Comparison of ENCODE assay signal across 22 cellular contexts in the genomic region with DNA sequence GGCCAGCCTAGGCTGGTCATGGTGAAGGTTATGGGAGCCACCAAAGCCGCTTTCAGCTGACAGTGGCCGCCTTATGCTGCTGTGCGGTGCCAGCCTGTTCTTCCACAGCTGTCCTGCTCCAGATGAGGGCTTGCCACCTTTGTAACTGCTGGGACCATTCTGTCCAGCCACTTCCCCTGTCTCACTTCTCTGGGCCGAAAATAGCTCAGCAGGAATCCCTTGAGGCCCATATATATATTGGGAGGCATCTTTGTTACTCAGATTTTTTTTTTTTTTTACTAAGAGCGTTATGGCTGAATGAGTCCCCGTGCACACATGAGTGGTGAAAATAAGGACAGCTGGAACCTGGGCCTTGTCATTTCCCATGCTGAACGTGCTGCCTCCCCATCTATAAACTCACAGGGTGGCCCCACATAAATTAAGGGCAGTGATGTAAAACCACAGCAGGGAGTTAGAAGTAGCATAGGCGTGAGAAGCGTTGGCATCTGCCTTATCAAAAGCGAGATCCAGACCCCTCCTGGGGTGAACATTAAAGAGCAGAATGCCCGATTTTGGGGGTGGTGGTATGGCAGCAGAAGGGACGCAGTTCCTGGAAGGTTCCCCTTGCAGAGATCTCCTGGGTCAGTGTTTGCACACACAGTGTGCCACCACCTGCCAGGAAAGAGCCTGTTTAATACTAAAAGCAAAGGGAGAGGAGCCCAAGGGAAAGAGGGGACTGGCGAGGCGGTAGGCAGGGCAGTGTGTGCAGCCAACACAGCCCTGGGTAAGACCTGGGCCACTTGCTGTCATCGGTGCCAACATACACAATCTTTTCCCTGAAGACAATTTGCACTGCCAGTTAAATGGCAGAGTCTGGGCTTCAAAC. TPM values are rescaled to one million over a fixed set of nuclear protein-coding genes. Genes with fewer than 3 reads are reported as not detected.
"Had no signal": no experiment of that assay in that cellular context is flagged by ENCODE, and none has a peak within 500 bp of the region (broad histone marks: within the 10 kb centered on the region; RNA-seq: fewer than 3 reads in every experiment).

No MANE protein-coding gene starts in this region.

- H3K4me1 ChIP-seq: foreskin keratinocyte, left ventricle myocardium inferior, neural progenitor cell, suprapubic skin, tibial nerve, uterus had no signal

- ATAC-seq: activated CD4-positive, CD25-positive, alpha-beta regulatory T cell treated with anti-CD3 and anti-CD28 coated beads, Interleukin-2, amount 50 U/mL, for 24 hours; activated CD8-positive, alpha-beta memory T cell treated with anti-CD3 and anti-CD28 coated beads, Interleukin-2, amount 10 ng/mL, durations not matched to agents 7 days and 5 days; foreskin keratinocyte; naive thymus-derived CD4-positive, alpha-beta T cell; stimulated activated naive CD8-positive, alpha-beta T cell treated with anti-CD3 and anti-CD28 coated beads, Interleukin-15, amount 100 ng/mL, for 72 hours had no signal

- H3K4me3 ChIP-seq: cardiac muscle cell, hepatocyte, left ventricle myocardium inferior, neural progenitor cell, suprapubic skin, tibial nerve, uterus had no signal

- H3K79me2 ChIP-seq: hepatocyte had no signal

- H3K27ac ChIP-seq: cardiac muscle cell, foreskin keratinocyte, hepatocyte, left ventricle myocardium inferior, neural progenitor cell, suprapubic skin, tibial nerve, uterus, VCaP had no signal

- H3K36me3 ChIP-seq: cardiac muscle cell, left ventricle myocardium inferior, neural progenitor cell, suprapubic skin, tibial nerve, uterus had no signal

- H2AFZ ChIP-seq: hepatocyte, neural progenitor cell had no signal

- H3K9me3 ChIP-seq: left ventricle myocardium inferior, suprapubic skin, tibial nerve, uterus had no signal

- H3K4me2 ChIP-seq: hepatocyte, neural progenitor cell had no signal

- DNase-seq: activated CD4-positive, alpha-beta memory T cell treated with anti-CD3 and anti-CD28 coated beads, Interleukin-2, amount 10 ng/mL, durations not matched to agents 7 days and 5 days; activated CD4-positive, alpha-beta T cell treated with anti-CD3 and anti-CD28 coated beads, Interleukin-2, amount 10 ng/mL, durations not matched to agents 24 days and 14 days; activated CD8-positive, alpha-beta memory T cell treated with anti-CD3 and anti-CD28 coated beads, Interleukin-2, amount 10 ng/mL, durations not matched to agents 7 days and 5 days; activated effector memory CD4-positive, alpha-beta T cell treated with anti-CD3 and anti-CD28 coated beads, Interleukin-2, amount 50 U/mL, for 16 hours; activated naive CD4-positive, alpha-beta T cell treated with anti-CD3 and anti-CD28 coated beads, Interleukin-2, amount 10 ng/mL, durations not matched to agents 7 days and 5 days; activated T-cell treated with anti-CD3 and anti-CD28 coated beads for 4 hours; cortex of kidney; foreskin keratinocyte; immature natural killer cell; left ventricle myocardium inferior; naive thymus-derived CD4-positive, alpha-beta T cell; stimulated activated CD4-positive, alpha-beta T cell treated with anti-CD3 and anti-CD28 coated beads, Interleukin-12 subunit alpha, Interleukin-12 subunit beta, amount 100 ng/mL, for 4 hours; stimulated activated naive CD8-positive, alpha-beta T cell treated with anti-CD3 and anti-CD28 coated beads, Interleukin-15, amount 100 ng/mL, for 72 hours; uterus had no signal

- H3K27me3 ChIP-seq: cardiac muscle cell, foreskin keratinocyte, hepatocyte, neural progenitor cell, suprapubic skin, tibial nerve, uterus had no signal

RNA-seq across cellular contexts. Expression of a gene that starts 57.8 kb away (rescaled TPM):
- total RNA-seq: lung microvascular endothelial cell had no signal
